In genomic region chr9:92971776-92972175, GRCh38 we compare ENCODE assay signal across 1 cellular context.
TF ChIP-seq lines count a peak whose summit lies in the region.

No MANE protein-coding gene starts in this region.

TF ChIP-seq in H1, 55 proteins besides CTCF, POLR2A, EP300 and RAD21:
- TF ChIP-seq EGR1 (IDR thresholded peaks at IDR 0.05; ENCODE audit: borderline replicate concordance, low read depth, low read length) (no peak), SP4 (IDR thresholded peaks at IDR 0.05; ENCODE audit: low read length) (no peak), MAX (IDR thresholded peaks at IDR 0.05) (no peak), E2F6 (IDR thresholded peaks at IDR 0.05) (no peak), NANOG (IDR thresholded peaks at IDR 0.05; ENCODE audit: insufficient read depth, low read depth, low read length, poor library complexity, severe bottlenecking) (no peak), SIX5 (IDR thresholded peaks at IDR 0.05; ENCODE audit: low read depth, low read length) (no peak), SUZ12 (IDR thresholded peaks at IDR 0.05; ENCODE audit: low read length) (no peak), BACH1 (IDR thresholded peaks at IDR 0.05; ENCODE audit: low read length) (no peak), SRF (IDR thresholded peaks at IDR 0.05; ENCODE audit: low read depth, low read length) (no peak), SAP30 (IDR thresholded peaks at IDR 0.05; ENCODE audit: insufficient read depth, insufficient replicate concordance, low read length) (no peak), KDM5A (IDR thresholded peaks at IDR 0.05; ENCODE audit: low read length) (no peak)
